In genomic region chr2:240565267-240566202, GRCh38 we compare ENCODE assay signal across 8 cellular contexts. TPM values are rescaled to one million over a fixed set of nuclear protein-coding genes. Genes with fewer than 3 reads are reported as not detected.
DNase-seq lines count a peak whose midpoint lies in the region; ATAC-seq lines count a peak whose summit lies in the region.

No MANE protein-coding gene starts in this region.

- intact Hi-C loops in right cardiac atrium (cut with DNase I) = no loop called here

- H3K4me3 Mint-ChIP-seq in CD4-positive, CD25-positive, alpha-beta regulatory T cell = peak overlapping the region; percentile 93 to 98 (median 94)
- H3K4me3 Mint-ChIP-seq in activated naive CD4-positive, alpha-beta T cell treated with anti-CD3 and anti-CD28 coated beads, Interleukin-2, amount 50 U/mL, for 24 hours = peak overlapping the region; percentile 91

- peak; percentile 61 for ATAC-seq in CD4-positive, CD25-positive, alpha-beta regulatory T cell (ENCODE audit: low read depth in 2 of 2)
- ATAC-seq in GM19395 (IDR thresholded peaks at IDR 0.05; ENCODE audit: unreplicated experiment) (peak; percentile 40), HG03565 (IDR thresholded peaks at IDR 0.05; ENCODE audit: unreplicated experiment) (peak; percentile 20), right cardiac atrium (peak; percentile 9 to 62)

- peaks cover 13% of the 10 kb centered on the region for H3K27me3 Mint-ChIP-seq in CD4-positive, CD25-positive, alpha-beta regulatory T cell
- no peaks in the 10 kb centered on the region for H3K27me3 Mint-ChIP-seq in activated naive CD4-positive, alpha-beta T cell treated with anti-CD3 and anti-CD28 coated beads, Interleukin-2, amount 50 U/mL, for 24 hours

- 47% methylated on average over 27 of the region's 27 CpGs for WGBS in right cardiac atrium

- no peaks in the 10 kb centered on the region for H3K27me3 ChIP-seq in CD4-positive, CD25-positive, alpha-beta regulatory T cell (ENCODE audit: control insufficient read depth, insufficient read depth, low read length)
- no peaks in the 10 kb centered on the region for H3K27me3 ChIP-seq in right cardiac atrium (ENCODE audit: control insufficient read depth, insufficient read depth)

- H3K27ac ChIP-seq in CD4-positive, CD25-positive, alpha-beta regulatory T cell (ENCODE audit: insufficient read depth, low read length, poor library complexity, severe bottlenecking) = peak overlapping the region; percentile 95
- H3K27ac ChIP-seq in right cardiac atrium (ENCODE audit: low read length) = peak overlapping the region; percentile 79

- H3K36me3 ChIP-seq in CD4-positive, CD25-positive, alpha-beta regulatory T cell (ENCODE audit: control insufficient read depth, insufficient read depth, low read length) = no peaks in the 10 kb centered on the region

- DNase-seq in CD4-positive, CD25-positive, alpha-beta regulatory T cell = peak; percentile 89 to 98 (median 90)
- DNase-seq in SKM-1 treated with dmso at 0.1 percent for 144 hours (lab: John Stamatoyannopoulos, UW; ENCODE audit: unreplicated experiment) (peak; percentile 77), right cardiac atrium (peak; percentile 85 to 92 (median 89)), NCI-H187 treated with DMSO at 0.1 percent for 48 hours (lab: John Stamatoyannopoulos, UW) (no peak)
- peak; percentile 78 for DNase-seq in stimulated activated CD4-positive, alpha-beta T cell treated with anti-CD3 and anti-CD28 coated beads, Interleukin-12 subunit alpha, Interleukin-12 subunit beta, amount 100 ng/mL, for 4 hours

- H3K36me3 Mint-ChIP-seq in CD4-positive, CD25-positive, alpha-beta regulatory T cell = peaks cover 10% of the 10 kb centered on the region
- H3K36me3 Mint-ChIP-seq in activated naive CD4-positive, alpha-beta T cell treated with anti-CD3 and anti-CD28 coated beads, Interleukin-2, amount 50 U/mL, for 24 hours = peaks cover 5% of the 10 kb centered on the region

- H3K4me1 ChIP-seq in CD4-positive, CD25-positive, alpha-beta regulatory T cell (ENCODE audit: control insufficient read depth, insufficient read depth, low read length, poor library complexity, severe bottlenecking) = peaks cover 84% of the 10 kb centered on the region
- H3K4me1 ChIP-seq in right cardiac atrium (ENCODE audit: control insufficient read depth, insufficient read depth, low read length) = peaks cover 17% of the 10 kb centered on the region

- peaks cover 7 to 77% (median 51%) of the 10 kb centered on the region in 4 donors for H3K4me1 Mint-ChIP-seq in CD4-positive, CD25-positive, alpha-beta regulatory T cell
- peaks cover 70% of the 10 kb centered on the region for H3K4me1 Mint-ChIP-seq in activated naive CD4-positive, alpha-beta T cell treated with anti-CD3 and anti-CD28 coated beads, Interleukin-2, amount 50 U/mL, for 24 hours

- peak overlapping the region; percentile 77 for H3K4me3 ChIP-seq in CD4-positive, CD25-positive, alpha-beta regulatory T cell (ENCODE audit: low read depth, low read length)
- H3K4me3 ChIP-seq in right cardiac atrium (ENCODE audit: low read length) = no peak overlapping the region

- no peaks in the 10 kb centered on the region for H3K9me3 ChIP-seq in CD4-positive, CD25-positive, alpha-beta regulatory T cell (ENCODE audit: control insufficient read depth in 2 of 2, low read length in 2 of 2)
- H3K9me3 ChIP-seq in right cardiac atrium (ENCODE audit: control insufficient read depth, low read length) = no peaks in the 10 kb centered on the region

- H3K9me3 Mint-ChIP-seq in CD4-positive, CD25-positive, alpha-beta regulatory T cell = no peaks in the 10 kb centered on the region
- H3K9me3 Mint-ChIP-seq in activated naive CD4-positive, alpha-beta T cell treated with anti-CD3 and anti-CD28 coated beads, Interleukin-2, amount 50 U/mL, for 24 hours = no peaks in the 10 kb centered on the region

- H3K27ac Mint-ChIP-seq in CD4-positive, CD25-positive, alpha-beta regulatory T cell = peak overlapping the region; percentile 98 to 100 (median 98)
- peak overlapping the region; percentile 97 for H3K27ac Mint-ChIP-seq in activated naive CD4-positive, alpha-beta T cell treated with anti-CD3 and anti-CD28 coated beads, Interleukin-2, amount 50 U/mL, for 24 hours

RNA-seq across cellular contexts. Expression of gene RNPEPL1, which starts 2.7 kb away (rescaled TPM):
- total RNA-seq in CD4-positive, CD25-positive, alpha-beta regulatory T cell = 167 TPM
- polyA plus RNA-seq in CD4-positive, CD25-positive, alpha-beta regulatory T cell = 10 to 100 TPM; 28.5 to 83.7 (median 52.5) TPM
- 10 to 100 TPM; 40.4 to 61.6 (median 58.0) TPM for total RNA-seq in right cardiac atrium
- polyA plus RNA-seq in right cardiac atrium = 108 TPM

RNA-seq across cellular contexts. Expression of gene DUSP28, which starts 5.4 kb away (rescaled TPM):
- 8.3 TPM for total RNA-seq in CD4-positive, CD25-positive, alpha-beta regulatory T cell
- polyA plus RNA-seq in CD4-positive, CD25-positive, alpha-beta regulatory T cell = 10 to 100 TPM; 14.9 to 27.2 (median 18.1) TPM
- total RNA-seq in right cardiac atrium = 10 to 100 TPM in 3 of 4 donors, 1 to 10 TPM in 1; 9.6 to 14.9 (median 11.7) TPM
- polyA plus RNA-seq in right cardiac atrium = 10.9 TPM

RNA-seq across cellular contexts. Expression of gene ANKMY1, which starts 7.7 kb away (rescaled TPM):
- total RNA-seq in CD4-positive, CD25-positive, alpha-beta regulatory T cell = 37.2 TPM
- polyA plus RNA-seq in CD4-positive, CD25-positive, alpha-beta regulatory T cell = 10 to 100 TPM in 1 of 4 donors, 1 to 10 TPM in 3; 3.8 to 11.8 (median 7.6) TPM
- 1 to 10 TPM; 7.3 to 8.0 (median 7.6) TPM for total RNA-seq in right cardiac atrium
- 3.5 TPM for polyA plus RNA-seq in right cardiac atrium

RNA-seq across cellular contexts. Expression of gene CAPN10, which starts 21.0 kb away (rescaled TPM):
- total RNA-seq in CD4-positive, CD25-positive, alpha-beta regulatory T cell = 64.6 TPM
- 10 to 100 TPM in 1 of 4 donors, 1 to 10 TPM in 3; 6.8 to 12.2 (median 7.8) TPM for polyA plus RNA-seq in CD4-positive, CD25-positive, alpha-beta regulatory T cell
- 10 to 100 TPM; 21.2 to 44.3 (median 36.2) TPM for total RNA-seq in right cardiac atrium
- polyA plus RNA-seq in right cardiac atrium = 40.1 TPM

RNA-seq across cellular contexts. Expression of gene GPR35, which starts 59.7 kb away (rescaled TPM):
- total RNA-seq in CD4-positive, CD25-positive, alpha-beta regulatory T cell = 11.0 TPM
- under 1 TPM; 0.24 to 0.60 (median 0.40) TPM for polyA plus RNA-seq in CD4-positive, CD25-positive, alpha-beta regulatory T cell
- total RNA-seq in right cardiac atrium = 1 to 10 TPM in 2 of 4 donors, under 1 TPM in 2; 0.53 to 1.4 (median 1.0) TPM
- polyA plus RNA-seq in right cardiac atrium = 0.84 TPM
